Comparison of ENCODE assay signal across 5 cellular contexts in the genomic region with DNA sequence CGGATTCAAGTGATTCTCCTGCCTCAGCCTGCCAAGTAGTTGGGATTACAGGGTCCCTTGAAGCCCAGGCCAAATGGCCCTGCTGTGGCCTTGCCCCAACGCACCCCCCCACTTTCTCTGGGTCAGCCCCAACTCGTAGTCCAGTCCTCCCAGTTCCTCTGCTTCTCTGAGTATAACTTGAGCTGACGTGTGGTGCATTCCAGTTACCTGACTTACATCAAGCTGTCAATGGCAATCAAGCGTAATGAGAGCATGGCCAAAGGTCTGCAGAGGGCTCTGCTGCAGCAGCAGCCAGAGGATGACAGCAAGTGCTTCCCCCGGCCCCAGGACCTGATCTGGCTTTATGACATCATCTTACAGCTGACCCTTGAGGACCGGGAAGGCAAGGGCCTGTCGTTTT. TPM values are rescaled to one million over a fixed set of nuclear protein-coding genes. Genes with fewer than 3 reads are reported as not detected.
"Had no signal": no experiment of that assay in that cellular context is flagged by ENCODE, and none has a peak within 500 bp of the region (broad histone marks: within the 10 kb centered on the region; RNA-seq: fewer than 3 reads in every experiment).

No MANE protein-coding gene starts in this region.

RNA-seq across cellular contexts. Expression of gene LGALS9C, which starts 50.8 kb away (rescaled TPM):
- total RNA-seq: HepG2, HT1080, IMR-90, Right ventricle myocardium superior, SJSA1 had no signal
- polyA plus RNA-seq: HepG2, IMR-90 had no signal
